ENCODE assay signal across 21 cellular contexts in genomic region chr7:4134204-4134603, GRCh38.
A peak's percentile ranks its signal among the peaks of the same experiment; 100 is the strongest.
DNase-seq lines count a peak whose midpoint lies in the region; ATAC-seq, FAIRE-seq and TF ChIP-seq lines count a peak whose summit lies in the region.
"Had no signal": no experiment of that assay in that cellular context is flagged by ENCODE, and none has a peak within 500 bp of the region (broad histone marks: within the 10 kb centered on the region; RNA-seq: fewer than 3 reads in every experiment).

No MANE protein-coding gene starts in this region.

- H3K23ac ChIP-seq in H1 (ENCODE audit: insufficient read length), result no peak overlapping the region

- H4K91ac ChIP-seq in H1 (replicated peaks; ENCODE audit: insufficient read length, low read length), result no peak overlapping the region

- H3K4me3 ChIP-seq in Peyer's patch (peak overlapping the region in 1 of 4 donors; percentile 21), H1 (ENCODE audit: extremely low read depth in 1 of 4, insufficient read depth in 2 of 4, low read depth in 3 of 4, low read length in 4 of 4) (no peak overlapping the region)
- H3K4me3 ChIP-seq: GM12878 had no signal

- no peak overlapping the region for H3K4me2 ChIP-seq in H1 (ENCODE audit: insufficient read depth in 1 of 2, low read depth in 2 of 2, low read length in 2 of 2)

- ATAC-seq in sciatic nerve (no peak), foreskin keratinocyte (no peak), GM21717 (IDR thresholded peaks at IDR 0.05; ENCODE audit: unreplicated experiment) (no peak)
- ATAC-seq: GM12878 had no signal

- peak overlapping the region; percentile 12 for H3K27ac Mint-ChIP-seq in mesothelial cell of epicardium

- FAIRE-seq in H1 (lab: Jason Lieb, UNC), result no peak
- FAIRE-seq: GM12878 had no signal

- H3K4me1 ChIP-seq in Peyer's patch (no peaks in the 10 kb centered on the region), H1 (replicated peaks in 1 of 4; ENCODE audit: control insufficient read depth in 3 of 4, insufficient read depth in 4 of 4, low read length in 3 of 4) (peaks cover 2 to 36% (median 10%) of the 10 kb centered on the region in 4 experiments), foreskin keratinocyte (no peaks in the 10 kb centered on the region)

- no peak overlapping the region for H4K5ac ChIP-seq in H1 (ENCODE audit: insufficient read length, low read depth, low read length)

- H3K56ac ChIP-seq in H1 (replicated peaks; ENCODE audit: insufficient read length, low read depth, low read length), result no peak overlapping the region

- H2BK120ac ChIP-seq in H1 (replicated peaks; ENCODE audit: low read depth, low read length), result no peak overlapping the region

- H3K79me2 ChIP-seq in H1 (ENCODE audit: control insufficient read depth in 1 of 2, insufficient read depth in 2 of 2, low read length in 2 of 2), result no peaks in the 10 kb centered on the region

- H3K9me3 ChIP-seq in Peyer's patch (no peaks in the 10 kb centered on the region), H1 (ENCODE audit: insufficient read depth in 2 of 2, low read depth in 1 of 2, low read length in 1 of 2) (no peaks in the 10 kb centered on the region)

- peaks cover 4% of the 10 kb centered on the region for H3K4me1 Mint-ChIP-seq in mesothelial cell of epicardium

- H2BK5ac ChIP-seq in H1 (ENCODE audit: low read depth, low read length), result peak overlapping the region; percentile 26; the same call in 1 of the 2 replicates

- TF ChIP-seq CTCF in Peyer's patch (IDR thresholded peaks at IDR 0.05), result no peak
- no peak for TF ChIP-seq CTCF in H1 (IDR thresholded peaks at IDR 0.05; ENCODE audit: control extremely low read depth in 1 of 3, insufficient read depth in 1 of 3, low read depth in 1 of 3, low read length in 3 of 3)
- TF ChIP-seq CTCF in mesothelial cell of epicardium (IDR thresholded peaks at IDR 0.05; ENCODE audit: unreplicated experiment), result no peak
- TF ChIP-seq CTCF in foreskin keratinocyte (conservative IDR thresholded peaks at IDR 0.05), result no peak

- no peaks in the 10 kb centered on the region for H3K23me2 ChIP-seq in H1 (ENCODE audit: low read depth, low read length)

- WGBS in H1 (ENCODE audit: extremely low coverage in 1 of 2, insufficient coverage in 1 of 2, insufficient read length in 1 of 2, insufficient replicate concordance in 2 of 2, low coverage in 1 of 2, low lambda C conversion rate in 2 of 2, missing lambda C conversion rate in 1 of 2), 2 experiments, result 92% methylated on average over 7 of the region's 7 CpGs; no CpG with 5 or more reads in 1 of the 2 experiments

- DNase-seq in Peyer's patch (peak in 2 of 3 donors; percentile 40 to 43), H1 (ENCODE audit: low read depth in 1 of 2, low spot score in 2 of 2) (no peak), mesothelial cell of epicardium (ENCODE audit: low spot score in 2 of 2, unreplicated experiment in 2 of 2) (no peak), sciatic nerve (ENCODE audit: low spot score) (peak; percentile 12), foreskin keratinocyte (no peak), hippocampal formation (lab: John Stamatoyannopoulos, UW) (no peak)
- no peak for DNase-seq in effector CD8-positive, alpha-beta T cell (lab: John Stamatoyannopoulos, UW)
- DNase-seq: DMS 273 treated with DMSO at 0.1 percent for 48 hours, GDM1, H7, IMR-90, Kasumi-1, MM.1S, NCI-H1092 treated with DMSO at 0.1 percent for 48 hours, NCI-H1694, NCI-H226, NCI-H526 treated with DMSO at 0.1 percent for 48 hours, SIG-M5 had no signal

- H2AFZ ChIP-seq in H1 (ENCODE audit: low read length), result no peak overlapping the region

- no peak overlapping the region for H3K14ac ChIP-seq in H1 (ENCODE audit: insufficient read length)

- peaks cover 0 to 2% of the 10 kb centered on the region in 2 experiments for H4K20me1 ChIP-seq in H1 (replicated peaks in 1 of 2; ENCODE audit: control insufficient read depth in 1 of 2, insufficient read depth in 2 of 2, low read length in 2 of 2)

- H3K4ac ChIP-seq in H1 (replicated peaks; ENCODE audit: insufficient read length, low read depth, low read length), result no peak overlapping the region

- no peak overlapping the region for H4K8ac ChIP-seq in H1 (ENCODE audit: extremely low read depth, insufficient read depth, low read length)

- H2BK20ac ChIP-seq in H1 (ENCODE audit: low read length), result no peak overlapping the region

- H3K9ac ChIP-seq in H1 (replicated peaks in 1 of 4; ENCODE audit: extremely low read depth in 1 of 4, low read depth in 3 of 4, low read length in 3 of 4), result no peak overlapping the region

- H3K27me3 Mint-ChIP-seq in mesothelial cell of epicardium (ENCODE audit: low read depth), result no peaks in the 10 kb centered on the region

- H3K9me3 Mint-ChIP-seq in mesothelial cell of epicardium, result no peaks in the 10 kb centered on the region

- peaks cover 3% of the 10 kb centered on the region for H3K36me3 Mint-ChIP-seq in mesothelial cell of epicardium

- CTCF ChIA-PET in H1 (lab: Charles Lee; ENCODE audit: partially characterized antibody), result interaction anchor here (0.7 to 1.4 kb wide), 4 partner anchors 9 to 450 kb away, joined by 3 read pairs; no protein-coding TSS in a partner anchor

- TF ChIP-seq EP300 in H1 (IDR thresholded peaks at IDR 0.05; ENCODE audit: borderline replicate concordance in 1 of 2, low read depth in 2 of 2, low read length in 2 of 2), result no peak

- POLR2A ChIA-PET in H1 (lab: Charles Lee; ENCODE audit: partially characterized antibody), result interaction anchor here (1.7 kb wide), 1 partner anchor 10 kb away, joined by 6 read pairs; no protein-coding TSS in a partner anchor

- no peak overlapping the region for H2AK5ac ChIP-seq in H1 (ENCODE audit: low read depth, low read length)

- no peak overlapping the region for H3K4me3 Mint-ChIP-seq in mesothelial cell of epicardium

- H3K27ac ChIP-seq in Peyer's patch, result peak overlapping the region in 1 of 4 donors; percentile 56
- H3K27ac ChIP-seq in H1 (ENCODE audit: low read depth, low read length), result no peak overlapping the region
- no peak overlapping the region for H3K27ac ChIP-seq in foreskin keratinocyte
- H3K27ac ChIP-seq: C4-2B had no signal

- no peaks in the 10 kb centered on the region for H3K79me1 ChIP-seq in H1 (ENCODE audit: low read depth, low read length)

- intact Hi-C loops in sciatic nerve (cut with DNase I), result no loop called here

- TF ChIP-seq RAD21 in H1 (IDR thresholded peaks at IDR 0.05 in 1 of 2, conservative IDR thresholded peaks at IDR 0.05 in 1 of 2; ENCODE audit: low read depth in 2 of 2, low read length in 2 of 2), result no peak

- H3K18ac ChIP-seq in H1 (ENCODE audit: extremely low read depth, low read length), result no peak overlapping the region

- TF ChIP-seq POLR2A in Peyer's patch (IDR thresholded peaks at IDR 0.05) (no peak), H1 (IDR thresholded peaks at IDR 0.05; ENCODE audit: control extremely low read depth in 1 of 2, low read depth in 2 of 2, low read length in 2 of 2) (no peak)

- H2BK12ac ChIP-seq in H1 (ENCODE audit: low read depth, low read length), result no peak overlapping the region

- no peaks in the 10 kb centered on the region for H3K27me3 ChIP-seq in Peyer's patch
- no peaks in the 10 kb centered on the region for H3K27me3 ChIP-seq in H1 (replicated peaks in 1 of 4; ENCODE audit: control insufficient read depth in 3 of 4, extremely low read depth in 1 of 4, insufficient read depth in 3 of 4, low read length in 3 of 4)
- H3K27me3 ChIP-seq in foreskin keratinocyte, result no peaks in the 10 kb centered on the region

- H2BK15ac ChIP-seq in H1 (ENCODE audit: low read length), result no peak overlapping the region

- H3K36me3 ChIP-seq in Peyer's patch, result no peaks in the 10 kb centered on the region
- no peaks in the 10 kb centered on the region for H3K36me3 ChIP-seq in H1 (ENCODE audit: control insufficient read depth in 2 of 4, insufficient read depth in 4 of 4, low read length in 3 of 4)

TF ChIP-seq in H1, 55 proteins besides CTCF, POLR2A, EP300 and RAD21:
- TF ChIP-seq KDM5A (IDR thresholded peaks at IDR 0.05; ENCODE audit: low read length) (no peak), ZNF274 (IDR thresholded peaks at IDR 0.05; ENCODE audit: borderline replicate concordance, extremely low read depth, low read length) (no peak), CBX5 (IDR thresholded peaks at IDR 0.05; ENCODE audit: low read depth, low read length) (no peak), GABPA (IDR thresholded peaks at IDR 0.05; ENCODE audit: borderline replicate concordance, insufficient read depth, low read length) (no peak), JUN (IDR thresholded peaks at IDR 0.05; ENCODE audit: low read depth, low read length) (no peak), POLR2AphosphoS5 (IDR thresholded peaks at IDR 0.05; ENCODE audit: low read depth, low read length) (no peak), SRF (IDR thresholded peaks at IDR 0.05; ENCODE audit: low read depth, low read length) (no peak), RXRA (IDR thresholded peaks at IDR 0.05; ENCODE audit: insufficient read depth, low read depth, low read length) (no peak), SIRT6 (IDR thresholded peaks at IDR 0.05; ENCODE audit: low read length) (no peak), CHD2 (IDR thresholded peaks at IDR 0.05; ENCODE audit: low read length) (no peak), TEAD4 (IDR thresholded peaks at IDR 0.05; ENCODE audit: low read depth, low read length) (no peak), RBBP5 (IDR thresholded peaks at IDR 0.05; ENCODE audit: borderline replicate concordance, low read depth, low read length) (no peak), CBX8 (IDR thresholded peaks at IDR 0.05; ENCODE audit: borderline replicate concordance, low read depth, low read length) (no peak), BRCA1 (IDR thresholded peaks at IDR 0.05; ENCODE audit: low read depth, low read length) (no peak), KDM1A (IDR thresholded peaks at IDR 0.05; ENCODE audit: borderline replicate concordance, low read length) (no peak), SIN3A (conservative IDR thresholded peaks at IDR 0.05 in 1 of 2, IDR thresholded peaks at IDR 0.05 in 1 of 2; ENCODE audit: low read depth in 1 of 2, low read length in 2 of 2) (no peak), TAF1 (IDR thresholded peaks at IDR 0.05; ENCODE audit: low read depth, low read length) (no peak), BCL11A (IDR thresholded peaks at IDR 0.05; ENCODE audit: low read depth in 2 of 2, low read length in 2 of 2) (no peak), KDM4A (IDR thresholded peaks at IDR 0.05; ENCODE audit: low read depth, low read length, severe bottlenecking) (no peak), POU5F1 (IDR thresholded peaks at IDR 0.05; ENCODE audit: low read depth, low read length) (no peak)

Comparison
In these comparisons a context has a peak if more than half of its experiments do, and no peak if none do; other contexts are left out.
1. DNase-seq: peak in Peyer's patch (2 of 3) and sciatic nerve (single experiment); none in H1 (0 of 2), mesothelial cell of epicardium (0 of 2), foreskin keratinocyte (0 of 2), effector CD8-positive, alpha-beta T cell (single experiment) and hippocampal formation (0 of 2).